In the genomic region with DNA sequence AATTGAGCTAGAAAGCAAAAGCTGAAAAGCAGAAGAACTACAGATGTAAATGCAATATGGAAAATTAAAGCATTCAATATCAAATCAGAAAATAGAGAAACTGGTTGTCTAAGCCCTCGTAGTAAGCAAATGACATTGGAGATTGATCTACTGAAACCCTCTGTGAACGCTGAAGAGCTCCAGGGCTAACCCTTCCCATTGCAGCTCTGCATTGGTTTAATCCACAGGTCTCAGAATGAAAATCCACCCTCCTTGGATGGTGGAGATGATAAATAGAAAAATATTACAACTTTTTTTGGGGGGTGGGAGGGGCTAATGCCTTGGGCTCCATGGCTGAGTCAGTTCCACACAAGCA, we compare ENCODE assay signal across 8 cellular contexts. TPM values are rescaled to one million over a fixed set of nuclear protein-coding genes. Genes with fewer than 3 reads are reported as not detected.
DNase-seq lines count a peak whose midpoint lies in the region; ATAC-seq and TF ChIP-seq lines count a peak whose summit lies in the region.

No MANE protein-coding gene starts in this region.

- no peak overlapping the region for H3K4me3 ChIP-seq in SJSA1
- peak overlapping the region; percentile 27 for H3K4me3 ChIP-seq in fibroblast of pulmonary artery (replicated peaks; ENCODE audit: low read depth, low read length)
- peak overlapping the region in 2 of 8 donors; percentile 6 to 52 for H3K4me3 ChIP-seq in spleen

- ATAC-seq in HG03520 (IDR thresholded peaks at IDR 0.05; ENCODE audit: unreplicated experiment) (no peak), HG03025 (IDR thresholded peaks at IDR 0.05; ENCODE audit: low FRiP score, unreplicated experiment) (no peak)

- peaks cover 60% of the 10 kb centered on the region for H3K4me1 ChIP-seq in SJSA1 (replicated peaks)
- H3K4me1 ChIP-seq in spleen = peaks cover 31 to 78% (median 56%) of the 10 kb centered on the region in 6 donors

- DNase-seq in NCI-H1092 treated with DMSO at 0.1 percent for 48 hours (lab: John Stamatoyannopoulos, UW) = peak; percentile 26
- no peak for DNase-seq in NCI-H1092 (lab: John Stamatoyannopoulos, UW)
- DNase-seq in SJSA1 (ENCODE audit: low read depth in 1 of 2, low spot score in 2 of 2) = no peak
- DNase-seq in fibroblast of pulmonary artery (ENCODE audit: low read depth) = peak; percentile 56
- no peak for DNase-seq in spleen
- DNase-seq in DMS79 (lab: John Stamatoyannopoulos, UW) = no peak

- 54 to 85% (median 61%) methylated on average over 2 of the region's 2 CpGs for WGBS in spleen, 5 donors

- peak overlapping the region; percentile 83 for H3K27ac ChIP-seq in SJSA1
- peak overlapping the region in 7 of 8 donors; percentile 77 to 91 (median 87) for H3K27ac ChIP-seq in spleen

- H3K36me3 ChIP-seq in SJSA1 = peaks cover 24% of the 10 kb centered on the region
- peaks cover 0 to 5% (median 0%) of the 10 kb centered on the region in 6 donors for H3K36me3 ChIP-seq in spleen

- no peaks in the 10 kb centered on the region for H3K9me3 ChIP-seq in SJSA1 (replicated peaks)
- no peaks in the 10 kb centered on the region for H3K9me3 ChIP-seq in spleen

- H3K27me3 ChIP-seq in SJSA1 (replicated peaks) (no peaks in the 10 kb centered on the region), spleen (replicated peaks in 1 of 7) (no peaks in the 10 kb centered on the region)

- intact Hi-C loops in spleen (cut with DNase I; ENCODE audit: low total_unique reads) = no loop called here

- TF ChIP-seq CTCF in fibroblast of pulmonary artery (IDR thresholded peaks at IDR 0.05; ENCODE audit: low read length, missing control alignments) = no peak
- no peak for TF ChIP-seq CTCF in spleen (IDR thresholded peaks at IDR 0.05 in 8 of 11, conservative IDR thresholded peaks at IDR 0.05 in 3 of 11)

- TF ChIP-seq POLR2A in spleen (IDR thresholded peaks at IDR 0.05) = no peak

RNA-seq across cellular contexts. Expression of a gene that starts 40.5 kb away (rescaled TPM):
- 82.1 and 136 TPM in 2 replicates for total RNA-seq in SJSA1 (2014; rRNA removed; shearing (Covaris generic))
- 100 to 1,000 TPM in 2 of 7 donors, 10 to 100 TPM in 5; 71.2 to 119 (median 79.1) TPM for total RNA-seq in spleen
- polyA plus RNA-seq in spleen = 10 to 100 TPM; 12.0 to 26.1 (median 17.1) TPM

RNA-seq across cellular contexts. Expression of a gene that starts 57.1 kb away (rescaled TPM):
- total RNA-seq in SJSA1 (2014; rRNA removed; shearing (Covaris generic)) = 2.1 and 2.9 TPM in 2 replicates
- total RNA-seq in spleen = 100 to 1,000 TPM in 3 of 7 donors, 10 to 100 TPM in 4; 68.4 to 220 (median 91.7) TPM
- 10 to 100 TPM; 23.6 to 30.9 (median 23.7) TPM for polyA plus RNA-seq in spleen

Comparison
In these comparisons a context has a peak if more than half of its experiments do, and no peak if none do; other contexts are left out.
1. DNase-seq: peak in NCI-H1092 treated with DMSO at 0.1 percent for 48 hours (single experiment) and fibroblast of pulmonary artery (single experiment); none in NCI-H1092 (single experiment), SJSA1 (0 of 2), spleen (single experiment) and DMS79 (single experiment).
2. RNA of a gene that starts 57.1 kb away (total RNA-seq): 68.4 to 220 TPM in spleen; 2.1 to 2.9 TPM in SJSA1; every median in the first group is over 10 times any median in the second.